In the genomic region with DNA sequence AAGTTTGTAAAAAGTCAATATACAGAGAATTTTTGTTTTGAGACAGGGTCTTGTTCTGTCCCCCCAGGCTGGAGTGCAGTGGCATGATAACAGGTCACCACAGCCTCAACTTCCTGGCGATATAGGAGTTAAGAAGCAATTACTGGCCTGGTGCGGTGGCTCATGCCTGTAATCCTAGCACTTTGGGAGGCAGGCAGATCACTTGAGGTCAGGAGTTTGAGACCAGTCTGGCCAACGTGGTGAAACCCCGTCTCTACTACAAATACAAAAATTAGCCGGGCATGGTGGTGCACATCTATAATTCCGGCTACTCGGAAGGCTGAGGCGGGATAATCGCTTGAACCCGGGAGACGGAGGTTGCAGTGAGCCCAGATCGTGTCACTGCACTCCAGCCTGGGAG, we compare ENCODE assay signal across 8 cellular contexts. TPM values are rescaled to one million over a fixed set of nuclear protein-coding genes. Genes with fewer than 3 reads are reported as not detected.
DNase-seq lines count a peak whose midpoint lies in the region; TF ChIP-seq lines count a peak whose summit lies in the region.
"Not testable (repeated sequence)": the region's sequence is repeated elsewhere in the genome, so short reads cannot be mapped to it uniquely, and the experiment has no call there.

No MANE protein-coding gene starts in this region.

- H3K79me1 ChIP-seq in neuronal stem cell (ENCODE audit: low read depth, low read length) = not testable (repeated sequence)

- H3K4me1 ChIP-seq in BE2C; SJCRH30; endodermal cell (ENCODE audit: control insufficient read depth, insufficient read depth, low read length); neuronal stem cell (ENCODE audit: control insufficient read depth in 2 of 2, insufficient read depth in 1 of 2, low read depth in 1 of 2, low read length in 2 of 2): not testable (repeated sequence)
- peaks cover 15% of the 10 kb centered on the region for H3K4me1 ChIP-seq in HAP-1

- H3K4me3 ChIP-seq in BE2C (ENCODE audit: low read depth, low read length) = peak overlapping the region; percentile 32; the same call in 1 of the 2 replicates
- H3K4me3 ChIP-seq in HAP-1 = 0 out of 2 replicates have a peak overlapping the region, but pooled peaks have one; percentile 4
- peak overlapping the region; percentile 37 for H3K4me3 ChIP-seq in SJCRH30
- peak overlapping the region; percentile 48 for H3K4me3 ChIP-seq in WERI-Rb-1 (ENCODE audit: low read depth, low read length)
- peak overlapping the region; percentile 75 for H3K4me3 ChIP-seq in endodermal cell (ENCODE audit: low read length)
- not testable (repeated sequence) for H3K4me3 ChIP-seq in neuronal stem cell (ENCODE audit: low read length in 2 of 2)

- H2AFZ ChIP-seq in neuronal stem cell (ENCODE audit: low read length) = peak overlapping the region; percentile 59

- H4K91ac ChIP-seq in neuronal stem cell (ENCODE audit: low read depth, low read length, poor library complexity) = not testable (repeated sequence)

- H3K4me1 Mint-ChIP-seq in endodermal cell = peaks cover 13% of the 10 kb centered on the region

- H3K9me3 ChIP-seq in BE2C; HAP-1; SJCRH30 (replicated peaks); WERI-Rb-1 (ENCODE audit: severe bottlenecking); endodermal cell (ENCODE audit: control insufficient read depth, low read length); neuronal stem cell (replicated peaks in 1 of 2; ENCODE audit: control insufficient read depth in 2 of 2, insufficient read depth in 1 of 2, low read depth in 1 of 2, low read length in 2 of 2): not testable (repeated sequence)

- H2BK15ac ChIP-seq in neuronal stem cell (ENCODE audit: low read length) = not testable (repeated sequence)

- 95 to 97% methylated on average over 10 to 12 of the region's 12 CpGs for WGBS in endodermal cell (ENCODE audit: insufficient coverage in 1 of 2, insufficient read length in 1 of 2), 2 experiments
- no CpG with 5 or more reads among the region's 12 CpGs for WGBS in neuronal stem cell (ENCODE audit: extremely low coverage in 2 of 2, insufficient read length in 2 of 2, insufficient replicate concordance in 1 of 2), 2 donors

- not testable (repeated sequence) for H3K9me3 Mint-ChIP-seq in endodermal cell

- H3K4ac ChIP-seq in neuronal stem cell (ENCODE audit: low read length) = not testable (repeated sequence)

- not testable (repeated sequence) for DNase-seq in BE2C; HAP-1 (ENCODE audit: low spot score in 2 of 2); SJCRH30; neuronal stem cell (ENCODE audit: low spot score)
- DNase-seq in NCI-H82 (lab: John Stamatoyannopoulos, UW) (peak; percentile 58), WERI-Rb-1 (peak; percentile 64), endodermal cell (peak; percentile 43), islet precursor cell (peak; percentile 12)

- H2AK5ac ChIP-seq in neuronal stem cell (ENCODE audit: low read depth, low read length) = not testable (repeated sequence)

- not testable (repeated sequence) for H3K4me2 ChIP-seq in neuronal stem cell (ENCODE audit: insufficient read depth, low read length, poor library complexity, severe bottlenecking)

- not testable (repeated sequence) for H2BK5ac ChIP-seq in neuronal stem cell (ENCODE audit: low read length)

- H3K27me3 ChIP-seq in BE2C; HAP-1 (ENCODE audit: low read depth); SJCRH30; WERI-Rb-1 (ENCODE audit: insufficient read depth, low read depth, severe bottlenecking); endodermal cell (ENCODE audit: control insufficient read depth, insufficient read depth, low read length, poor library complexity, severe bottlenecking); neuronal stem cell (ENCODE audit: control insufficient read depth in 3 of 3, insufficient read depth in 3 of 3, low read depth in 1 of 3, low read length in 3 of 3): not testable (repeated sequence)

- TF ChIP-seq CTCF in BE2C (IDR thresholded peaks at IDR 0.05; ENCODE audit: low read depth, low read length); WERI-Rb-1 (IDR thresholded peaks at IDR 0.05; ENCODE audit: low read depth, low read length); endodermal cell (conservative IDR thresholded peaks at IDR 0.05): not testable (repeated sequence)

- not testable (repeated sequence) for H3K27ac ChIP-seq in SJCRH30; endodermal cell (ENCODE audit: low read depth, low read length); neuronal stem cell (replicated peaks; ENCODE audit: low read length)
- peak overlapping the region; percentile 96 for H3K27ac ChIP-seq in WERI-Rb-1

- not testable (repeated sequence) for H3K18ac ChIP-seq in neuronal stem cell (ENCODE audit: low read length)

- H3K9ac ChIP-seq in endodermal cell (ENCODE audit: extremely low read depth, low read length, poor library complexity, severe bottlenecking) = peak overlapping the region; percentile 77
- not testable (repeated sequence) for H3K9ac ChIP-seq in neuronal stem cell (ENCODE audit: low read depth, low read length, poor library complexity)

- H4K8ac ChIP-seq in neuronal stem cell (ENCODE audit: low read depth, low read length) = not testable (repeated sequence)

- not testable (repeated sequence) for H3K36me3 ChIP-seq in BE2C; HAP-1 (replicated peaks); SJCRH30; WERI-Rb-1; endodermal cell (ENCODE audit: control insufficient read depth, insufficient read depth, low read length); neuronal stem cell (replicated peaks in 1 of 2; ENCODE audit: control insufficient read depth in 2 of 2, insufficient read depth in 2 of 2, low read length in 2 of 2)

- H2BK12ac ChIP-seq in neuronal stem cell (ENCODE audit: low read length) = not testable (repeated sequence)

- not testable (repeated sequence) for H2BK120ac ChIP-seq in neuronal stem cell (ENCODE audit: low read depth, low read length)

- H3K14ac ChIP-seq in neuronal stem cell (ENCODE audit: low read length) = not testable (repeated sequence)

- not testable (repeated sequence) for H3K23ac ChIP-seq in neuronal stem cell (ENCODE audit: low read depth, low read length, poor library complexity)

- H3K27me3 Mint-ChIP-seq in endodermal cell (ENCODE audit: insufficient read depth) = not testable (repeated sequence)

- H3K36me3 Mint-ChIP-seq in endodermal cell (ENCODE audit: low read depth) = not testable (repeated sequence)

- peak overlapping the region; percentile 52 for H3K4me3 Mint-ChIP-seq in endodermal cell

- peak overlapping the region; percentile 94 for H3K27ac Mint-ChIP-seq in endodermal cell

- in situ Hi-C loops in HAP-1 (cut with MboI; ENCODE audit: low sequenced_read_pairs) = not testable (repeated sequence)

RNA-seq across cellular contexts. Expression of a gene that starts 44.9 kb away (rescaled TPM):
- polyA plus RNA-seq in BE2C (2012; ENCODE audit: insufficient read depth, insufficient read length, low read depth) = 136 TPM
- total RNA-seq in SJCRH30 (2014; rRNA removed; shearing (Covaris generic)) = 49.6 and 69.7 TPM in 2 replicates
- total RNA-seq in endodermal cell = 10 to 100 TPM; 70.9 to 71.7 TPM
- polyA plus RNA-seq in endodermal cell (2013, experiment 1 of 2) = 47.2 TPM
- 44.4 TPM for polyA plus RNA-seq in endodermal cell (2013, experiment 2 of 2)
- 33.7 TPM for polyA plus RNA-seq in neuronal stem cell (2013, experiment 1 of 2)
- 34.6 TPM for polyA plus RNA-seq in neuronal stem cell (2013, experiment 2 of 2)

RNA-seq across cellular contexts. Expression of a gene that starts 55.6 kb away (rescaled TPM):
- 9.4 TPM for polyA plus RNA-seq in BE2C (2012; ENCODE audit: insufficient read depth, insufficient read length, low read depth)
- total RNA-seq in SJCRH30 (2014; rRNA removed; shearing (Covaris generic)) = 2.9 and 3.5 TPM in 2 replicates
- 10 to 100 TPM; 28.9 to 36.4 TPM for total RNA-seq in endodermal cell
- polyA plus RNA-seq in endodermal cell (2013, experiment 1 of 2) = 16.3 TPM
- 15.6 TPM for polyA plus RNA-seq in endodermal cell (2013, experiment 2 of 2)
- 16.3 TPM for polyA plus RNA-seq in neuronal stem cell (2013, experiment 1 of 2)
- polyA plus RNA-seq in neuronal stem cell (2013, experiment 2 of 2) = 16.7 TPM
